17 cellular contexts compared by ENCODE assay signal in the genomic region with DNA sequence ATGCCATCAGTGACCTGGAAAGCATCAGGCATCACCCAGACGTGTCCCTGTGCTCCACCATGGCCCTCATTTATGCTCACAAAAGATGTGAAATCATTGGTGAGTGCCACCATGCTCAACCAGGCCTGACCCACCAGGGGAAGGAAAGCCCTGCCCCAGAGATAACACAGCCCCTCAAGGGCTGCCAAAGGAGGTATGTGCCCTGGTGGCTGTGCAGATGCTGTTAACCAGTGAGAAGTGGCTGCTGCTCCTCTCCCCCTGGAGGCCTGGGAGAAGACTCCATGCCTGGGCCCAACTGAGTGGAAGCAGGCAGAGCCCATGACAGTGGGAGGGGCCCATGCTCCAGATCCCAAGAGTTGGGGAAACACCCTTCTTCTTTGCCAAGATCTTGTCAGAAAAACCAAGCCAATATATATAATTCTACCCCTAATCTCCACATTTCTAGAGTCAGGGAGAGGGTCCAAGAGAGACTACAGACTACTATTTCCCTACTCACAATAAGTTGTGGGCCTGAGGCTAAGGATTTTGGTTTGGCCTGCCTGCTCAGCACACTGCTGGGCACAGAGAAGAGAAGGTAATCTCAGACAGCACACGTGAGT. TPM values are rescaled to one million over a fixed set of nuclear protein-coding genes. Genes with fewer than 3 reads are reported as not detected.
"Had no signal": no experiment of that assay in that cellular context is flagged by ENCODE, and none has a peak within 500 bp of the region (broad histone marks: within the 10 kb centered on the region; RNA-seq: fewer than 3 reads in every experiment).

No MANE protein-coding gene starts in this region.

- H3K4me3 ChIP-seq: colonic mucosa, lower lobe of right lung, tibial artery had no signal

- H3K4me1 ChIP-seq: colonic mucosa had no signal

- ATAC-seq: lower lobe of right lung; stimulated activated memory B cell treated with anti-CD40 and anti-IgM and Interleukin-4, amounts not matched to agents 10 μg/mL and 1 μg/mL and 100 μg/mL, for 72 hours had no signal

- H3K36me3 ChIP-seq: colonic mucosa, lower lobe of right lung had no signal

- H3K27me3 ChIP-seq: colonic mucosa, tibial artery had no signal

- H3K9ac ChIP-seq: parathyroid adenoma had no signal

- H2AFZ ChIP-seq: parathyroid adenoma had no signal

- H3K9me3 ChIP-seq: colonic mucosa, lower lobe of right lung, tibial artery had no signal

- FAIRE-seq: endothelial cell of umbilical vein, urothelium cell line had no signal

- H3K27ac ChIP-seq: colonic mucosa, lower lobe of right lung, parathyroid adenoma, tibial artery had no signal

- DNase-seq: activated CD4-positive, alpha-beta memory T cell treated with anti-CD3 and anti-CD28 coated beads for 36 hours; activated CD4-positive, alpha-beta T cell treated with anti-CD3 and anti-CD28 coated beads for 1 hour; activated gamma-delta T cell treated with Interleukin-2 at 50 U/mL for 16 hours; amniotic stem cell; central memory CD4-positive, alpha-beta T cell; colonic mucosa; foreskin fibroblast; glutamatergic neuron; immature natural killer cell; lower lobe of right lung; midbrain had no signal

RNA-seq across cellular contexts. Expression of a gene that starts 58.4 kb away (rescaled TPM):
- total RNA-seq: myocyte had no signal
- polyA plus RNA-seq: immature natural killer cell had no signal
